8 cellular contexts compared by ENCODE assay signal in the genomic region with DNA sequence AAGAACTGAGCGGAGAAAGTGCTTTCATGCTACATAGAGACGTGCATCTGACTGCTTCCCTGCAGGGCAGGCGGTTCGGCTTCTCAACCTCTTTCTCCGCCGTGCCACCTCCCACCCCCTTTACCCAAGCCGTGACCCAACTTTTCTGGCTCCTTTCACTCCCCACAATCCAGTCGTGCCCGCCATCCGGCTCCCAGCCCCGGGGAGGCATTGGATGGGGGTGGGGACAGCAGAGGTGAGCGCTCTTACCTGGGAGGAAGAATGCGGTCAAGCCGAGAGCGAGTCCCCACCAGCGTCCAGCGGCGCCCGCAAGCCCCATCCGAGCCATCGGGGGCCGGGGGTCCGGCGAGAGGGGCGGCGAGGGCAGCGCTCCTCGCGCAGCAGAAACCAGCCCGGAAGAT. TPM values are rescaled to one million over a fixed set of nuclear protein-coding genes. Genes with fewer than 3 reads are reported as not detected.
A peak's percentile ranks its signal among the peaks of the same experiment; 100 is the strongest.
DNase-seq lines count a peak whose midpoint lies in the region; ATAC-seq and TF ChIP-seq lines count a peak whose summit lies in the region.

No MANE protein-coding gene starts in this region.

- peaks cover 34% of the 10 kb centered on the region for H3K27me3 Mint-ChIP-seq in dendritic cell treated with granulocyte-macrophage colony-stimulating factor and Interleukin-4, amounts not matched to agents 40 ng/mL and 50 ng/mL, for 4 days
- peaks cover 35 to 43% of the 10 kb centered on the region in 2 donors for H3K27me3 Mint-ChIP-seq in natural killer cell (ENCODE audit: low read depth in 2 of 2)

- H3K4me3 Mint-ChIP-seq in dendritic cell treated with granulocyte-macrophage colony-stimulating factor and Interleukin-4, amounts not matched to agents 40 ng/mL and 50 ng/mL, for 4 days: peak overlapping the region; percentile 87
- peak overlapping the region; percentile 94 for H3K4me3 Mint-ChIP-seq in natural killer cell

- DNase-seq in NCI-H345 (lab: John Stamatoyannopoulos, UW) (peak; percentile 6), NCI-H345 treated with DMSO at 0.1 percent for 48 hours (lab: John Stamatoyannopoulos, UW; ENCODE audit: unreplicated experiment) (no peak), NCI-H69 (lab: John Stamatoyannopoulos, UW) (peak; percentile 67), natural killer cell (no peak), NCI-H1436 treated with DMSO at 0.1 percent for 48 hours (lab: John Stamatoyannopoulos, UW) (no peak)

- peak overlapping the region; percentile 52 for H3K27ac Mint-ChIP-seq in dendritic cell treated with granulocyte-macrophage colony-stimulating factor and Interleukin-4, amounts not matched to agents 40 ng/mL and 50 ng/mL, for 4 days
- peak overlapping the region in 1 of 2 donors; percentile 77 for H3K27ac Mint-ChIP-seq in natural killer cell

- peaks cover 43% of the 10 kb centered on the region for H3K4me1 Mint-ChIP-seq in dendritic cell treated with granulocyte-macrophage colony-stimulating factor and Interleukin-4, amounts not matched to agents 40 ng/mL and 50 ng/mL, for 4 days (ENCODE audit: low read depth)
- peaks cover 5 to 34% of the 10 kb centered on the region in 2 donors for H3K4me1 Mint-ChIP-seq in natural killer cell

- H3K36me3 Mint-ChIP-seq in dendritic cell treated with granulocyte-macrophage colony-stimulating factor and Interleukin-4, amounts not matched to agents 40 ng/mL and 50 ng/mL, for 4 days (ENCODE audit: low read depth): no peaks in the 10 kb centered on the region
- no peaks in the 10 kb centered on the region for H3K36me3 Mint-ChIP-seq in natural killer cell

- no peak for TF ChIP-seq CTCF in natural killer cell (IDR thresholded peaks at IDR 0.05)

- H3K9me3 Mint-ChIP-seq in dendritic cell treated with granulocyte-macrophage colony-stimulating factor and Interleukin-4, amounts not matched to agents 40 ng/mL and 50 ng/mL, for 4 days: no peaks in the 10 kb centered on the region
- no peaks in the 10 kb centered on the region for H3K9me3 Mint-ChIP-seq in natural killer cell

- no peak for ATAC-seq in natural killer cell
- ATAC-seq in HG03521 (IDR thresholded peaks at IDR 0.05; ENCODE audit: unreplicated experiment): no peak
- no peak for ATAC-seq in GM21367 (IDR thresholded peaks at IDR 0.05; ENCODE audit: unreplicated experiment)

- intact Hi-C loops in dendritic cell treated with granulocyte-macrophage colony-stimulating factor and Interleukin-4, amounts not matched to agents 40 ng/mL and 50 ng/mL, for 4 days (cut with micrococcal nuclease): no loop called here
- intact Hi-C loops in natural killer cell (cut with micrococcal nuclease): loop anchor here (2.0 kb wide), 2 partner anchors 37 to 53 kb away; no protein-coding TSS in a partner anchor

RNA-seq across cellular contexts. Expression of gene NECTIN1, which starts 0.8 kb away (rescaled TPM):
- total RNA-seq in natural killer cell: 10 to 100 TPM in 1 of 3 donors, 1 to 10 TPM in 2; 5.8 to 18.8 (median 7.8) TPM

Comparison
In these comparisons a context has a peak if more than half of its experiments do, and no peak if none do; other contexts are left out.
1. DNase-seq: peak in NCI-H345 (single experiment) and NCI-H69 (single experiment); none in NCI-H345 treated with DMSO at 0.1 percent for 48 hours (single experiment), natural killer cell (single experiment) and NCI-H1436 treated with DMSO at 0.1 percent for 48 hours (single experiment).